In the genomic region with DNA sequence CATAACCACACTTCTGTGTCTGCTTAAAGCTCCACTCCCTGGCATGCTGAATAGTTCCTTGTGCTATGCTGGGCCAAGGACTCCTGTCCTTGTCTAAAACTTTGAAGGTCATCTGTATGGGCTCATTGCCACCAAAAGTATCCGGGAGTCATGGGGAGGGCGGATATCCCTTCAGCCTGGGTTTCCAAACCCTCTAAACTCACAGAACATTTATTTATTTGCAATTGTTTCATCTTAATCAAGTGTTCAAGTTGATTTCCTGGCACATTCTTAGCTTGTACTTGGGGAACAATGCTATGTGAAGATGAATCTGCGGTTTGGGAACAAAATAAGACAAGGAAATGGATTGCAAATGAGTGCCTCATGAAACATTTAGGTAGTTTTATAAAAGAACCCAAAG, we compare ENCODE assay signal across 25 cellular contexts. TPM values are rescaled to one million over a fixed set of nuclear protein-coding genes. Genes with fewer than 3 reads are reported as not detected.
DNase-seq lines count a peak whose midpoint lies in the region; ATAC-seq and TF ChIP-seq lines count a peak whose summit lies in the region.
"Had no signal": no experiment of that assay in that cellular context is flagged by ENCODE, and none has a peak within 500 bp of the region (broad histone marks: within the 10 kb centered on the region; RNA-seq: fewer than 3 reads in every experiment).

No MANE protein-coding gene starts in this region.

- BruUV-seq in Calu3 (replicated peaks; lab: Mats Ljungman, UMichigan) = no TSS peak

- H3K27ac ChIP-seq in lower lobe of right lung (peak overlapping the region; percentile 81), stomach (peak overlapping the region; percentile 50 to 90 (median 79)), foreskin keratinocyte (no peak overlapping the region)
- H3K27ac ChIP-seq: C4-2B, WERI-Rb-1 had no signal

- peaks cover 10% of the 10 kb centered on the region for H3K4me1 ChIP-seq in lower lobe of right lung
- H3K4me1 ChIP-seq in stomach = peaks cover 0 to 22% (median 7%) of the 10 kb centered on the region in 4 donors
- H3K4me1 ChIP-seq in foreskin keratinocyte = no peaks in the 10 kb centered on the region

- H3K4me3 Mint-ChIP-seq in Calu3 (ENCODE audit: low read depth, unreplicated experiment) (peak overlapping the region; percentile 68), progenitor cell of endocrine pancreas (ENCODE audit: low read depth) (no peak overlapping the region), osteocyte (ENCODE audit: unreplicated experiment) (no peak overlapping the region)
- H3K4me3 Mint-ChIP-seq: activated CD4-positive, alpha-beta T cell treated with anti-CD3 and anti-CD28 coated beads, Interleukin-2, amount 10 ng/mL, durations not matched to agents 7 days and 5 days; activated naive CD8-positive, alpha-beta T cell; activated T-helper 1 cell treated with anti-CD3 and anti-CD28 coated beads, Interleukin-12 subunit alpha, Interleukin-12 subunit beta, Interleukin-2, Interleukin-4 antibody, amounts not matched to agents 30 ng/mL and 10 ng/mL and 1 ng/mL, durations not matched to agents 14 hours and 24 hours and 36 hours; effector memory CD8-positive, alpha-beta T cell; stimulated activated naive B cell treated with anti-CD40 and anti-IgM and Interleukin-4, amounts not matched to agents 10 μg/mL and 1 μg/mL and 100 μg/mL, for 72 hours; T-helper 2 cell treated with Interferon-gamma antibody and Interleukin-4, amounts not matched to agents 5 μg/mL and 100 μg/mL, for 36 hours had no signal

- H3K36me3 ChIP-seq in lower lobe of right lung = no peaks in the 10 kb centered on the region
- no peaks in the 10 kb centered on the region for H3K36me3 ChIP-seq in stomach
- H3K36me3 ChIP-seq: WERI-Rb-1 had no signal

- peak; percentile 34 to 39 for ATAC-seq in lower lobe of right lung
- ATAC-seq in foreskin keratinocyte = no peak
- ATAC-seq: effector memory CD8-positive, alpha-beta T cell; stimulated activated naive B cell treated with anti-CD40 and anti-IgM and Interleukin-4, amounts not matched to agents 10 μg/mL and 1 μg/mL and 100 μg/mL, for 72 hours had no signal

- no peaks in the 10 kb centered on the region for H3K9me3 Mint-ChIP-seq in Calu3 (ENCODE audit: low read depth, unreplicated experiment)
- H3K9me3 Mint-ChIP-seq in progenitor cell of endocrine pancreas (ENCODE audit: low read depth) = no peaks in the 10 kb centered on the region
- H3K9me3 Mint-ChIP-seq in osteocyte (ENCODE audit: unreplicated experiment) = no peaks in the 10 kb centered on the region
- H3K9me3 Mint-ChIP-seq: activated CD4-positive, alpha-beta T cell treated with anti-CD3 and anti-CD28 coated beads, Interleukin-2, amount 10 ng/mL, durations not matched to agents 7 days and 5 days; activated T-helper 1 cell treated with anti-CD3 and anti-CD28 coated beads, Interleukin-12 subunit alpha, Interleukin-12 subunit beta, Interleukin-2, Interleukin-4 antibody, amounts not matched to agents 30 ng/mL and 10 ng/mL and 1 ng/mL, durations not matched to agents 14 hours and 24 hours and 36 hours; effector memory CD8-positive, alpha-beta T cell; stimulated activated naive B cell treated with anti-CD40 and anti-IgM and Interleukin-4, amounts not matched to agents 10 μg/mL and 1 μg/mL and 100 μg/mL, for 72 hours; T-helper 2 cell treated with Interferon-gamma antibody and Interleukin-4, amounts not matched to agents 5 μg/mL and 100 μg/mL, for 36 hours had no signal

- intact Hi-C loops in Calu3 (cut with micrococcal nuclease; ENCODE audit: unreplicated experiment) (loop anchor here (1.0 kb wide), 1 partner anchor 247 kb away; no protein-coding TSS in a partner anchor), lower lobe of right lung (cut with DNase I) (no loop called here), stomach (cut with DNase I; ENCODE audit: low total_unique reads) (no loop called here), head of caudate nucleus (cut with DNase I) (no loop called here)

- TF ChIP-seq EP300 in stomach (IDR thresholded peaks at IDR 0.05) = no peak

- DNase-seq in Calu3 (no peak), epithelial cell of proximal tubule (ENCODE audit: low read depth) (no peak), lower lobe of right lung (no peak), stomach (peak; percentile 40), progenitor cell of endocrine pancreas (ENCODE audit: low spot score, unreplicated experiment) (no peak), foreskin keratinocyte (no peak), head of caudate nucleus (no peak), osteocyte (ENCODE audit: extremely low spot score, unreplicated experiment) (no peak)
- DNase-seq: activated CD4-positive, alpha-beta T cell treated with anti-CD3 and anti-CD28 coated beads, Interleukin-2, amount 10 ng/mL, durations not matched to agents 7 days and 5 days; DMS 273 treated with DMSO at 0.1 percent for 48 hours; effector memory CD8-positive, alpha-beta T cell; GOT3; Karpas-422; NCI-H1694; NCI-H526; nucleus accumbens; SK-N-SH; stimulated activated naive B cell treated with anti-CD40 and anti-IgM and Interleukin-4, amounts not matched to agents 10 μg/mL and 1 μg/mL and 100 μg/mL, for 72 hours; trophoblast cell; WERI-Rb-1 had no signal

- TF ChIP-seq POLR2A in stomach (IDR thresholded peaks at IDR 0.05) = no peak

- H3K36me3 Mint-ChIP-seq in Calu3 (ENCODE audit: insufficient read depth, unreplicated experiment) (peaks cover 11% of the 10 kb centered on the region), progenitor cell of endocrine pancreas (ENCODE audit: insufficient read depth) (no peaks in the 10 kb centered on the region), osteocyte (ENCODE audit: unreplicated experiment) (no peaks in the 10 kb centered on the region)
- H3K36me3 Mint-ChIP-seq: activated naive CD8-positive, alpha-beta T cell; stimulated activated naive B cell treated with anti-CD40 and anti-IgM and Interleukin-4, amounts not matched to agents 10 μg/mL and 1 μg/mL and 100 μg/mL, for 72 hours had no signal

- WGBS in stomach, 5 donors = 29 to 45% (median 36%) methylated on average over 3 of the region's 3 CpGs

- H3K27ac Mint-ChIP-seq in Calu3 (ENCODE audit: unreplicated experiment) (peak overlapping the region; percentile 65), progenitor cell of endocrine pancreas (no peak overlapping the region), osteocyte (ENCODE audit: unreplicated experiment) (no peak overlapping the region)
- H3K27ac Mint-ChIP-seq: activated CD4-positive, alpha-beta T cell treated with anti-CD3 and anti-CD28 coated beads, Interleukin-2, amount 10 ng/mL, durations not matched to agents 7 days and 5 days; activated naive CD8-positive, alpha-beta T cell; activated T-helper 1 cell treated with anti-CD3 and anti-CD28 coated beads, Interleukin-12 subunit alpha, Interleukin-12 subunit beta, Interleukin-2, Interleukin-4 antibody, amounts not matched to agents 30 ng/mL and 10 ng/mL and 1 ng/mL, durations not matched to agents 14 hours and 24 hours and 36 hours; effector memory CD8-positive, alpha-beta T cell; stimulated activated naive B cell treated with anti-CD40 and anti-IgM and Interleukin-4, amounts not matched to agents 10 μg/mL and 1 μg/mL and 100 μg/mL, for 72 hours; T-helper 2 cell treated with Interferon-gamma antibody and Interleukin-4, amounts not matched to agents 5 μg/mL and 100 μg/mL, for 36 hours had no signal

- no peaks in the 10 kb centered on the region for H3K27me3 ChIP-seq in lower lobe of right lung (ENCODE audit: low read depth)
- H3K27me3 ChIP-seq in stomach = no peaks in the 10 kb centered on the region
- no peaks in the 10 kb centered on the region for H3K27me3 ChIP-seq in foreskin keratinocyte

- CTCF ChIA-PET in Calu3 (lab: Charles Lee) = interaction anchor here (1.8 kb wide), 1 partner anchor 11 kb away, joined by 6 read pairs; no protein-coding TSS in a partner anchor

- H3K27me3 Mint-ChIP-seq in Calu3 (ENCODE audit: unreplicated experiment) (no peaks in the 10 kb centered on the region), progenitor cell of endocrine pancreas (no peaks in the 10 kb centered on the region), osteocyte (ENCODE audit: unreplicated experiment) (no peaks in the 10 kb centered on the region)
- H3K27me3 Mint-ChIP-seq: activated CD4-positive, alpha-beta T cell treated with anti-CD3 and anti-CD28 coated beads, Interleukin-2, amount 10 ng/mL, durations not matched to agents 7 days and 5 days; stimulated activated naive B cell treated with anti-CD40 and anti-IgM and Interleukin-4, amounts not matched to agents 10 μg/mL and 1 μg/mL and 100 μg/mL, for 72 hours had no signal

- H3K9me3 ChIP-seq in lower lobe of right lung (no peaks in the 10 kb centered on the region), stomach (no peaks in the 10 kb centered on the region)
- H3K9me3 ChIP-seq: SK-N-SH had no signal

- TF ChIP-seq CTCF in Calu3 (IDR thresholded peaks at IDR 0.05; ENCODE audit: unreplicated experiment) = no peak
- no peak for TF ChIP-seq CTCF in epithelial cell of proximal tubule (conservative IDR thresholded peaks at IDR 0.05; ENCODE audit: low read depth, low read length)
- no peak for TF ChIP-seq CTCF in lower lobe of right lung (IDR thresholded peaks at IDR 0.05)
- no peak for TF ChIP-seq CTCF in stomach (IDR thresholded peaks at IDR 0.05)
- no peak for TF ChIP-seq CTCF in progenitor cell of endocrine pancreas (IDR thresholded peaks at IDR 0.05; ENCODE audit: unreplicated experiment)
- no peak for TF ChIP-seq CTCF in foreskin keratinocyte (conservative IDR thresholded peaks at IDR 0.05)
- no peak for TF ChIP-seq CTCF in osteocyte (IDR thresholded peaks at IDR 0.05)

- H3K4me1 Mint-ChIP-seq in Calu3 (ENCODE audit: low read depth, unreplicated experiment) = peaks cover 36% of the 10 kb centered on the region
- H3K4me1 Mint-ChIP-seq in progenitor cell of endocrine pancreas (ENCODE audit: low read depth) = peaks cover 65% of the 10 kb centered on the region
- peaks cover 6% of the 10 kb centered on the region for H3K4me1 Mint-ChIP-seq in osteocyte (ENCODE audit: unreplicated experiment)
- H3K4me1 Mint-ChIP-seq: stimulated activated naive B cell treated with anti-CD40 and anti-IgM and Interleukin-4, amounts not matched to agents 10 μg/mL and 1 μg/mL and 100 μg/mL, for 72 hours had no signal

- H3K4me3 ChIP-seq in epithelial cell of proximal tubule (ENCODE audit: low read depth, low read length) (peak overlapping the region; percentile 54), lower lobe of right lung (peak overlapping the region; percentile 42), stomach (peak overlapping the region in 3 of 4 donors; percentile 10 to 43 (median 18))

RNA-seq across cellular contexts. Expression of a gene that starts 1.8 kb away (rescaled TPM):
- total RNA-seq in Calu3 (2022) (12.5 and 18.4 TPM in 2 replicates), epithelial cell of proximal tubule (0.36 and 3.1 TPM in 2 replicates), lower lobe of right lung (45.2 TPM), stomach (10 to 100 TPM; 20.9 to 71.2 (median 50.8) TPM), progenitor cell of endocrine pancreas (4.0 and 4.3 TPM in 2 replicates), foreskin keratinocyte (not detected in 2 replicates), osteocyte (not detected in 2 replicates)
- polyA plus RNA-seq in stomach (100 to 1,000 TPM in 1 of 3 donors, 10 to 100 TPM in 2; 13.3 to 117 (median 48.1) TPM), foreskin keratinocyte (not detected in 2 replicates)
- total RNA-seq: activated CD4-positive, alpha-beta T cell treated with anti-CD3 and anti-CD28 coated beads, Interleukin-2, amount 10 ng/mL, durations not matched to agents 7 days and 5 days; activated T-helper 1 cell treated with anti-CD3 and anti-CD28 coated beads, Interleukin-12 subunit alpha, Interleukin-12 subunit beta, Interleukin-2, Interleukin-4 antibody, amounts not matched to agents 30 ng/mL and 10 ng/mL and 1 ng/mL, durations not matched to agents 14 hours and 24 hours and 36 hours; myocyte had no signal
- polyA plus RNA-seq: SK-N-SH had no signal
